8 cellular contexts compared by ENCODE assay signal in the genomic region with DNA sequence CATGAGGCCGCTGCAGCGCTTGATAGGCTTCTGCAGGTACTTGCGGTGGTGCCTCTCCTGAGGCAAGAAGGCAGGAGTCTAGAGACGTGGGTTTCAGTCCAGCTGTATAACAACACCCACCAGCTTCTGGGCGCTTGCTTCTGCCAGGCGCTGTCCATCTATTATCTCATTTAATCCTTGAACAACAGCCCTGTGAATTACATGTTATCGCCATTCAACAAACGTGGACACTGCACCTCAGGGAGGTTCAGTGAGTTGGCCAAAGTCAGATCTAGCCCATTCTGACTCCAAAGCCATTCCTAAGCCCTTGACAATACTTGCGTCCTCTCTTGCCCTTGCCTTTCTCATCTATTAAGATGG. TPM values are rescaled to one million over a fixed set of nuclear protein-coding genes. Genes with fewer than 3 reads are reported as not detected.
DNase-seq lines count a peak whose midpoint lies in the region; ATAC-seq and TF ChIP-seq lines count a peak whose summit lies in the region.

No MANE protein-coding gene starts in this region.

- H3K9ac ChIP-seq in BLaER1 treated with 17β-estradiol and CSF1 and Interleukin-3, amounts not matched to agents 10 nM and 100 nM: peak overlapping the region in 6 of 11 experiments; percentile 56 to 77 (median 70); a peak in 8 of 22 replicates

- TF ChIP-seq CTCF in Peyer's patch (IDR thresholded peaks at IDR 0.05): no peak
- no peak for TF ChIP-seq CTCF in epithelial cell of esophagus (IDR thresholded peaks at IDR 0.05; ENCODE audit: insufficient read depth, low read depth, low read length, missing control alignments)
- no peak for TF ChIP-seq CTCF in osteocyte (IDR thresholded peaks at IDR 0.05)

- H4K20me1 ChIP-seq in BLaER1 treated with 17β-estradiol and CSF1 and Interleukin-3, amounts not matched to agents 10 nM and 100 nM: peaks cover 0 to 9% (median 0%) of the 10 kb centered on the region in 11 experiments; a peak in 2 of 22 replicates

- no peaks in the 10 kb centered on the region for H3K9me3 Mint-ChIP-seq in osteocyte (ENCODE audit: unreplicated experiment)

- ATAC-seq in HG03342 (IDR thresholded peaks at IDR 0.05; ENCODE audit: unreplicated experiment) (no peak), GM21390 (IDR thresholded peaks at IDR 0.05; ENCODE audit: unreplicated experiment) (no peak), HG03378 (IDR thresholded peaks at IDR 0.05; ENCODE audit: unreplicated experiment) (no peak)

- no peaks in the 10 kb centered on the region for H3K36me3 Mint-ChIP-seq in osteocyte (ENCODE audit: unreplicated experiment)

- peaks cover 0 to 8% (median 5%) of the 10 kb centered on the region in 10 experiments; a peak in 12 of 20 replicates for H3K4me1 ChIP-seq in BLaER1 treated with 17β-estradiol and CSF1 and Interleukin-3, amounts not matched to agents 10 nM and 100 nM
- H3K4me1 ChIP-seq in Peyer's patch: peaks cover 0 to 16% (median 5%) of the 10 kb centered on the region in 4 donors

- peak overlapping the region in 9 of 10 experiments; percentile 64 to 77 (median 70); a peak in 18 of 20 replicates for H3K4me3 ChIP-seq in BLaER1 treated with 17β-estradiol and CSF1 and Interleukin-3, amounts not matched to agents 10 nM and 100 nM
- H3K4me3 ChIP-seq in Peyer's patch (peak overlapping the region; percentile 34 to 66 (median 54)), epithelial cell of esophagus (ENCODE audit: low read length) (peak overlapping the region; percentile 60)

- peaks cover 69% of the 10 kb centered on the region for H3K27me3 Mint-ChIP-seq in osteocyte (ENCODE audit: unreplicated experiment)

- H3K9me3 ChIP-seq in BLaER1 treated with 17β-estradiol and CSF1 and Interleukin-3, amounts not matched to agents 10 nM and 100 nM (replicated peaks in 1 of 11): no peaks in the 10 kb centered on the region
- no peaks in the 10 kb centered on the region for H3K9me3 ChIP-seq in Peyer's patch

- DNase-seq in Peyer's patch: no peak
- no peak for DNase-seq in epithelial cell of esophagus (ENCODE audit: low read depth)
- no peak for DNase-seq in osteocyte (ENCODE audit: extremely low spot score, unreplicated experiment)
- no peak for DNase-seq in ureter (ENCODE audit: low spot score)

- H3K36me3 ChIP-seq in BLaER1 treated with 17β-estradiol and CSF1 and Interleukin-3, amounts not matched to agents 10 nM and 100 nM: no peaks in the 10 kb centered on the region
- H3K36me3 ChIP-seq in Peyer's patch: no peaks in the 10 kb centered on the region

- peaks cover 4% of the 10 kb centered on the region for H3K4me1 Mint-ChIP-seq in osteocyte (ENCODE audit: unreplicated experiment)

- no peak overlapping the region for H3K27ac Mint-ChIP-seq in osteocyte (ENCODE audit: unreplicated experiment)

- no peak overlapping the region for H3K27ac ChIP-seq in BLaER1 treated with 17β-estradiol and CSF1 and Interleukin-3, amounts not matched to agents 10 nM and 100 nM
- no peak overlapping the region for H3K27ac ChIP-seq in Peyer's patch

- H3K4me3 Mint-ChIP-seq in osteocyte (ENCODE audit: unreplicated experiment): peak overlapping the region; percentile 73

- no peak for TF ChIP-seq POLR2A in Peyer's patch (IDR thresholded peaks at IDR 0.05)

- peak overlapping the region; percentile 86 to 99 (median 95) for H3K4me2 ChIP-seq in BLaER1 treated with 17β-estradiol and CSF1 and Interleukin-3, amounts not matched to agents 10 nM and 100 nM

- peaks cover 44 to 57% (median 52%) of the 10 kb centered on the region in 11 experiments for H3K27me3 ChIP-seq in BLaER1 treated with 17β-estradiol and CSF1 and Interleukin-3, amounts not matched to agents 10 nM and 100 nM
- H3K27me3 ChIP-seq in Peyer's patch: peaks cover 0 to 18% of the 10 kb centered on the region in 2 donors

RNA-seq across cellular contexts. Expression of gene FAM181B, which starts 0.4 kb away (rescaled TPM):
- total RNA-seq in Peyer's patch (1 to 10 TPM in 1 of 4 donors, under 1 TPM in 2, not detected in 1; 0.27 to 2.5 (median 0.35) TPM), osteocyte (0.26 and 0.35 TPM in 2 replicates), ureter (10.4 TPM)
